8 cellular contexts compared by ENCODE assay signal in genomic region chr1:148951336-148952227, GRCh38.
DNase-seq lines count a peak whose midpoint lies in the region; ATAC-seq, FAIRE-seq and TF ChIP-seq lines count a peak whose summit lies in the region.
"Not testable (repeated sequence)": the region's sequence is repeated elsewhere in the genome, so short reads cannot be mapped to it uniquely, and the experiment has no call there.

No MANE protein-coding gene starts in this region.

- not testable (repeated sequence) for H2AFZ ChIP-seq in smooth muscle cell (ENCODE audit: low read depth)

- H3F3A ChIP-seq in smooth muscle cell (ENCODE audit: low read depth), result not testable (repeated sequence)

- H3K79me2 ChIP-seq in smooth muscle cell (ENCODE audit: low read depth), result peaks cover 22% of the 10 kb centered on the region

- FAIRE-seq in kidney (lab: Jason Lieb, UNC), result not testable (repeated sequence)

- not testable (repeated sequence) for H3K36me3 ChIP-seq in kidney (ENCODE audit: control insufficient read depth in 1 of 2, insufficient read depth in 2 of 2, low read length in 2 of 2); smooth muscle cell (ENCODE audit: low read depth)

- DNase-seq in A172 (ENCODE audit: low spot score), result peak; percentile 80
- DNase-seq in NCI-H345 (lab: John Stamatoyannopoulos, UW), result peak; percentile 92
- DNase-seq in caudate nucleus (lab: John Stamatoyannopoulos, UW), result peak in 49 of 61 donors; percentile 20 to 82 (median 58)
- peak; percentile 92 for DNase-seq in kidney
- DNase-seq in smooth muscle cell (lab: John Stamatoyannopoulos, UW; ENCODE audit: unreplicated experiment), result peak; percentile 50

- H3K9me3 ChIP-seq in kidney (ENCODE audit: control insufficient read depth in 1 of 2, low read length in 2 of 2); smooth muscle cell (replicated peaks; ENCODE audit: low read depth): not testable (repeated sequence)

- intact Hi-C loops in kidney (cut with DNase I), result not testable (repeated sequence)

- not testable (repeated sequence) for H3K27me3 ChIP-seq in smooth muscle cell (ENCODE audit: low read depth)

- not testable (repeated sequence) for TF ChIP-seq CTCF in kidney (IDR thresholded peaks at IDR 0.05; ENCODE audit: borderline replicate concordance, extremely low read depth, insufficient read depth); smooth muscle cell (IDR thresholded peaks at IDR 0.05; ENCODE audit: borderline replicate concordance, insufficient read depth, poor library complexity, severe bottlenecking)

- H3K4me3 ChIP-seq in kidney (ENCODE audit: low read length in 2 of 2) (peak overlapping the region; percentile 52 to 55), smooth muscle cell (peak overlapping the region; percentile 51)

- H3K4me2 ChIP-seq in smooth muscle cell, result peak overlapping the region; percentile 83

- WGBS in smooth muscle cell (ENCODE audit: low lambda C conversion rate), result 3% methylated on average over 21 of the region's 44 CpGs

- not testable (repeated sequence) for H3K9ac ChIP-seq in kidney (ENCODE audit: low read length in 2 of 2)
- peak overlapping the region; percentile 81 for H3K9ac ChIP-seq in smooth muscle cell (ENCODE audit: low read depth)

- not testable (repeated sequence) for H4K20me1 ChIP-seq in smooth muscle cell (ENCODE audit: low read depth)

- ATAC-seq in GM19035 (IDR thresholded peaks at IDR 0.05; ENCODE audit: unreplicated experiment) (peak; percentile 64), HG03196 (IDR thresholded peaks at IDR 0.05; ENCODE audit: unreplicated experiment) (peak; percentile 63)
- ATAC-seq in activated CD4-positive, CD25-positive, alpha-beta regulatory T cell treated with anti-CD3 and anti-CD28 coated beads, Interleukin-2, amount 50 U/mL, for 24 hours, result peak; percentile 68 to 74

- H3K27ac ChIP-seq in caudate nucleus (ENCODE audit: low read depth, low read length), result peak overlapping the region; percentile 44
- peak overlapping the region; percentile 37 to 57 for H3K27ac ChIP-seq in kidney (ENCODE audit: low read depth in 2 of 2, low read length in 2 of 2)
- peak overlapping the region; percentile 86 for H3K27ac ChIP-seq in smooth muscle cell (ENCODE audit: low read depth)

- not testable (repeated sequence) for H3K4me1 ChIP-seq in kidney (ENCODE audit: control insufficient read depth in 1 of 2, insufficient read depth in 1 of 2, low read depth in 1 of 2, low read length in 2 of 2); smooth muscle cell (ENCODE audit: low read depth)

Comparison
In these comparisons a context has a peak if more than half of its experiments do, and no peak if none do; other contexts are left out.
1. Peak in every context shown above with its lines: DNase-seq, ATAC-seq, H3K4me3 ChIP-seq and H3K27ac ChIP-seq.